ENCODE assay signal across 29 cellular contexts in genomic region chr2:24423095-24423494, GRCh38.
"Had no signal": no experiment of that assay in that cellular context is flagged by ENCODE, and none has a peak within 500 bp of the region (broad histone marks: within the 10 kb centered on the region; RNA-seq: fewer than 3 reads in every experiment).

No MANE protein-coding gene starts in this region.

- H3K9me3 Mint-ChIP-seq: natural killer cell treated with Interleukin-12 subunit alpha and Interleukin-12 subunit beta and Interleukin-15 and Interleukin-18, amount 100 ng/mL, for 72 hours; stimulated activated naive CD8-positive, alpha-beta T cell treated with anti-CD3 and anti-CD28 coated beads, Interleukin-15, amount 100 ng/mL, for 72 hours had no signal

- H3K27me3 Mint-ChIP-seq: natural killer cell treated with Interleukin-12 subunit alpha and Interleukin-12 subunit beta and Interleukin-15 and Interleukin-18, amount 100 ng/mL, for 72 hours; stimulated activated naive CD8-positive, alpha-beta T cell treated with anti-CD3 and anti-CD28 coated beads, Interleukin-15, amount 100 ng/mL, for 72 hours had no signal

- ATAC-seq: foreskin keratinocyte; gastroesophageal sphincter; heart left ventricle; left colon; left ventricle myocardium superior; lower lobe of right lung; natural killer cell treated with Interleukin-12 subunit alpha and Interleukin-12 subunit beta and Interleukin-15 and Interleukin-18, amount 100 ng/mL, for 72 hours; right lobe of liver; stimulated activated naive CD8-positive, alpha-beta T cell treated with anti-CD3 and anti-CD28 coated beads, Interleukin-15, amount 100 ng/mL, for 72 hours had no signal

- H3K4me1 Mint-ChIP-seq: memory B cell; naive B cell; neural crest cell; stimulated activated naive CD8-positive, alpha-beta T cell treated with anti-CD3 and anti-CD28 coated beads, Interleukin-15, amount 100 ng/mL, for 72 hours had no signal

- H3K4me3 Mint-ChIP-seq: memory B cell; naive B cell; natural killer cell treated with Interleukin-12 subunit alpha and Interleukin-12 subunit beta and Interleukin-15 and Interleukin-18, amount 100 ng/mL, for 72 hours; neural crest cell; stimulated activated naive CD8-positive, alpha-beta T cell treated with anti-CD3 and anti-CD28 coated beads, Interleukin-15, amount 100 ng/mL, for 72 hours had no signal

- H3K27ac ChIP-seq: coronary artery, esophagus muscularis mucosa, foreskin keratinocyte, gastroesophageal sphincter, heart left ventricle, hepatocyte, lower lobe of right lung, ovary, right lobe of liver, suprapubic skin, vagina had no signal

- DNase-seq: dermis blood vessel endothelial cell; effector memory CD4-positive, alpha-beta T cell; foreskin keratinocyte; heart left ventricle; left colon; left ventricle myocardium superior; lower lobe of right lung; naive B cell; nucleus accumbens; ovary; retina; right lobe of liver; small intestine; stimulated activated CD4-positive, alpha-beta T cell treated with anti-CD3 and anti-CD28 coated beads, Interleukin-12 subunit alpha, Interleukin-12 subunit beta, amount 100 ng/mL, for 4 hours; stimulated activated CD4-positive, alpha-beta T cell treated with anti-CD3 and anti-CD28 coated beads, Interleukin-1b, Interleukin-23, amount 100 ng/mL, for 48 hours; stimulated activated CD4-positive, alpha-beta T cell treated with anti-CD3 and anti-CD28 coated beads, Interleukin-4, amount 100 ng/mL, for 1 hour; stimulated activated CD8-positive, alpha-beta memory T cell treated with anti-CD3 and anti-CD28 coated beads, Interleukin-4, amount 100 ng/mL, for 48 hours; stimulated activated naive CD4-positive, alpha-beta T cell; stimulated activated naive CD8-positive, alpha-beta T cell treated with anti-CD3 and anti-CD28 coated beads, Interleukin-15, amount 100 ng/mL, for 72 hours; trophoblast cell had no signal

- H3K36me3 Mint-ChIP-seq: memory B cell; naive B cell; natural killer cell treated with Interleukin-12 subunit alpha and Interleukin-12 subunit beta and Interleukin-15 and Interleukin-18, amount 100 ng/mL, for 72 hours had no signal

- H3K27ac Mint-ChIP-seq: memory B cell, naive B cell had no signal
